15 cellular contexts compared by ENCODE assay signal in genomic region chr1:61293986-61294504, GRCh38.
DNase-seq lines count a peak whose midpoint lies in the region; ATAC-seq and TF ChIP-seq lines count a peak whose summit lies in the region.
"Had no signal": no experiment of that assay in that cellular context is flagged by ENCODE, and none has a peak within 500 bp of the region (broad histone marks: within the 10 kb centered on the region; RNA-seq: fewer than 3 reads in every experiment).

No MANE protein-coding gene starts in this region.

- no peaks in the 10 kb centered on the region for H3K27me3 ChIP-seq in ACC112 (ENCODE audit: insufficient read depth, low read length)
- H3K27me3 ChIP-seq in PC-3 (ENCODE audit: low read length), result no peaks in the 10 kb centered on the region
- H3K27me3 ChIP-seq: BE2C had no signal

- H3K4me1 Mint-ChIP-seq in effector memory CD8-positive, alpha-beta T cell (ENCODE audit: low read depth in 2 of 2), result no peaks in the 10 kb centered on the region
- H3K4me1 Mint-ChIP-seq: CD4-positive, alpha-beta memory T cell had no signal

- H3K79me2 ChIP-seq in ACC112 (ENCODE audit: control insufficient read depth, insufficient read depth, low read length, unreplicated experiment) (peaks cover 9% of the 10 kb centered on the region), PC-3 (ENCODE audit: low read length) (no peaks in the 10 kb centered on the region)

- DNase-seq in PC-3 (peak; percentile 80), epithelial cell of esophagus (ENCODE audit: low read depth) (peak; percentile 43), fibroblast of the aortic adventitia (ENCODE audit: low read depth) (peak; percentile 21), NCI-H2171 treated with DMSO at 0.1 percent for 48 hours (lab: John Stamatoyannopoulos, UW) (no peak)
- DNase-seq in stimulated activated CD4-positive, alpha-beta T cell treated with anti-CD3 and anti-CD28 coated beads, Interleukin-4, amount 100 ng/mL, for 4 hours, result no peak
- no peak for DNase-seq in effector memory CD8-positive, alpha-beta T cell
- DNase-seq: BE2C; CD4-positive, alpha-beta memory T cell; DMS79 treated with DMSO at 0.1 percent for 48 hours; EL; HFFc6 had no signal

- ATAC-seq in PC-3 (peak; percentile 83), GM18873 (IDR thresholded peaks at IDR 0.05; ENCODE audit: low FRiP score, unreplicated experiment) (no peak)
- ATAC-seq in effector memory CD8-positive, alpha-beta T cell (replicated peaks), result no peak

- H2AFZ ChIP-seq in ACC112 (ENCODE audit: low read length, unreplicated experiment), result no peak overlapping the region
- no peak overlapping the region for H2AFZ ChIP-seq in PC-3 (ENCODE audit: low read length)

- CTCF ChIA-PET in PC-3 (lab: Charles Lee), result no interaction called here

- TF ChIP-seq CTCF in PC-3 (conservative IDR thresholded peaks at IDR 0.05; ENCODE audit: low read depth, low read length) (no peak), epithelial cell of esophagus (IDR thresholded peaks at IDR 0.05; ENCODE audit: insufficient read depth, low read depth, low read length, missing control alignments) (no peak), fibroblast of the aortic adventitia (IDR thresholded peaks at IDR 0.05; ENCODE audit: insufficient read depth, low read length) (no peak)

- H3K4me1 ChIP-seq in ACC112 (ENCODE audit: control insufficient read depth, insufficient read depth, low read length, unreplicated experiment) (peaks cover 13% of the 10 kb centered on the region), PC-3 (ENCODE audit: insufficient read depth, low read length) (peaks cover 42% of the 10 kb centered on the region)
- H3K4me1 ChIP-seq: BE2C had no signal

- H3K9me3 Mint-ChIP-seq in effector memory CD8-positive, alpha-beta T cell, result no peaks in the 10 kb centered on the region
- H3K9me3 Mint-ChIP-seq: HFFc6 had no signal

- H3K4me3 Mint-ChIP-seq in effector memory CD8-positive, alpha-beta T cell, result no peak overlapping the region
- H3K4me3 Mint-ChIP-seq: CD4-positive, alpha-beta memory T cell; HFFc6 had no signal

- peak overlapping the region; percentile 40; the same call in 1 of the 2 replicates for H3K9ac ChIP-seq in PC-3 (ENCODE audit: low read length)

- H3K27ac ChIP-seq in ACC112 (ENCODE audit: low read depth, low read length), result peak overlapping the region; percentile 27; the same call in 1 of the 2 replicates
- H3K27ac ChIP-seq in PC-3 (ENCODE audit: low read length), result peak overlapping the region; percentile 80
- H3K27ac ChIP-seq: C4-2B had no signal

- no peaks in the 10 kb centered on the region for H3K9me3 ChIP-seq in PC-3 (ENCODE audit: low read length)
- H3K9me3 ChIP-seq: BE2C, HAP-1 had no signal

- intact Hi-C loops in PC-3 (cut with micrococcal nuclease), result loop anchor here (1.0 kb wide), 1 partner anchor 29 kb away; no protein-coding TSS in a partner anchor

- H3K27me3 Mint-ChIP-seq in effector memory CD8-positive, alpha-beta T cell, result no peaks in the 10 kb centered on the region
- H3K27me3 Mint-ChIP-seq: CD4-positive, alpha-beta memory T cell had no signal

- H3K4me2 ChIP-seq in PC-3 (ENCODE audit: low read length), result peak overlapping the region; percentile 56

- H3K4me3 ChIP-seq in ACC112 (ENCODE audit: low read depth, low read length), result no peak overlapping the region
- no peak overlapping the region for H3K4me3 ChIP-seq in PC-3 (ENCODE audit: low read length)
- H3K4me3 ChIP-seq in epithelial cell of esophagus (ENCODE audit: low read length), result no peak overlapping the region
- H3K4me3 ChIP-seq in fibroblast of the aortic adventitia (ENCODE audit: low read depth, low read length), result no peak overlapping the region
- H3K4me3 ChIP-seq: HAP-1 had no signal

- no peaks in the 10 kb centered on the region for H4K20me1 ChIP-seq in PC-3 (ENCODE audit: low read length)

- POLR2A ChIA-PET in PC-3 (lab: Charles Lee; ENCODE audit: unreplicated experiment), result no interaction called here

- no peaks in the 10 kb centered on the region for H3F3A ChIP-seq in PC-3 (ENCODE audit: low read length, unreplicated experiment)

- BruUV-seq in PC-3 (replicated peaks; lab: Mats Ljungman, UMichigan), result no TSS peak

- H3K36me3 ChIP-seq in ACC112 (ENCODE audit: insufficient read depth, low read length) (no peaks in the 10 kb centered on the region), PC-3 (ENCODE audit: low read depth, low read length) (no peaks in the 10 kb centered on the region)
- H3K36me3 ChIP-seq: BE2C, HAP-1 had no signal

- H3K9me2 ChIP-seq in PC-3 (replicated peaks; ENCODE audit: low read length), result no peaks in the 10 kb centered on the region

- H3K27ac Mint-ChIP-seq in effector memory CD8-positive, alpha-beta T cell, result no peak overlapping the region
- H3K27ac Mint-ChIP-seq: CD4-positive, alpha-beta memory T cell; HFFc6 had no signal

- H3K36me3 Mint-ChIP-seq in effector memory CD8-positive, alpha-beta T cell (ENCODE audit: insufficient read depth), result no peaks in the 10 kb centered on the region
- H3K36me3 Mint-ChIP-seq: CD4-positive, alpha-beta memory T cell had no signal

Comparison
In these comparisons a context has a peak if more than half of its experiments do, and no peak if none do; other contexts are left out.
1. DNase-seq: peak in PC-3 (single experiment), epithelial cell of esophagus (single experiment) and fibroblast of the aortic adventitia (single experiment); none in stimulated activated CD4-positive, alpha-beta T cell treated with anti-CD3 and anti-CD28 coated beads, Interleukin-4, amount 100 ng/mL, for 4 hours (0 of 2), NCI-H2171 treated with DMSO at 0.1 percent for 48 hours (single experiment) and effector memory CD8-positive, alpha-beta T cell (0 of 3).